ENCODE assay signal across 8 cellular contexts in genomic region chr1:20634065-20634593, GRCh38. TPM values are rescaled to one million over a fixed set of nuclear protein-coding genes. Genes with fewer than 3 reads are reported as not detected.
DNase-seq lines count a peak whose midpoint lies in the region; ATAC-seq and TF ChIP-seq lines count a peak whose summit lies in the region.

No MANE protein-coding gene starts in this region.

- POLR2A ChIA-PET in RWPE1 (lab: Yijun Ruan, JAX; ENCODE audit: low non-redundant PET): interaction anchor here (0.5 to 1.0 kb wide), 3 partner anchors 41 to 95 kb away, joined by 3 to 4 read pairs (median 3); no protein-coding TSS in a partner anchor

- peak overlapping the region; percentile 59 for H3K9ac ChIP-seq in endodermal cell (ENCODE audit: extremely low read depth, low read length, poor library complexity, severe bottlenecking)

- H3K27ac Mint-ChIP-seq in endodermal cell: peak overlapping the region; percentile 81
- peak overlapping the region; percentile 74 for H3K27ac Mint-ChIP-seq in osteocyte (ENCODE audit: unreplicated experiment)

- H3K4me1 ChIP-seq in endodermal cell (ENCODE audit: control insufficient read depth, insufficient read depth, low read length): no peaks in the 10 kb centered on the region

- H3K4me1 Mint-ChIP-seq in endodermal cell (peaks cover 4% of the 10 kb centered on the region), osteocyte (ENCODE audit: unreplicated experiment) (peaks cover 25% of the 10 kb centered on the region)

- no peaks in the 10 kb centered on the region for H3K27me3 ChIP-seq in endodermal cell (ENCODE audit: control insufficient read depth, insufficient read depth, low read length, poor library complexity, severe bottlenecking)

- H3K9me3 ChIP-seq in endodermal cell (ENCODE audit: control insufficient read depth, low read length): peaks cover 4% of the 10 kb centered on the region

- WGBS in endodermal cell (ENCODE audit: insufficient coverage in 1 of 2, insufficient read length in 1 of 2), 2 experiments: 2 to 3% methylated on average over 8 to 11 of the region's 11 CpGs

- no peak for ATAC-seq in GM21786 (IDR thresholded peaks at IDR 0.05; ENCODE audit: unreplicated experiment)

- CTCF ChIA-PET in RWPE1 (lab: Yijun Ruan, JAX): interaction anchor here (0.9 to 2.5 kb wide), 3 partner anchors 45 to 117 kb away, joined by 3 to 10 read pairs (median 3); partner anchors contain the start of gene CDA

- TF ChIP-seq CTCF in RWPE1 (conservative IDR thresholded peaks at IDR 0.05; ENCODE audit: low read depth) (no peak), endodermal cell (conservative IDR thresholded peaks at IDR 0.05) (no peak), osteocyte (IDR thresholded peaks at IDR 0.05) (no peak)

- H3K27me3 Mint-ChIP-seq in endodermal cell (ENCODE audit: insufficient read depth): no peaks in the 10 kb centered on the region
- no peaks in the 10 kb centered on the region for H3K27me3 Mint-ChIP-seq in osteocyte (ENCODE audit: unreplicated experiment)

- DNase-seq in NCI-H1694 treated with DMSO at 0.1 percent for 48 hours (lab: John Stamatoyannopoulos, UW) (peak; percentile 29), NCI-H1694 (lab: John Stamatoyannopoulos, UW) (no peak), RWPE1 (ENCODE audit: low spot score) (peak; percentile 9), endodermal cell (no peak), osteocyte (ENCODE audit: extremely low spot score, unreplicated experiment) (no peak), NCI-H2196 (lab: John Stamatoyannopoulos, UW; ENCODE audit: unreplicated experiment) (no peak), SK-N-DZ (ENCODE audit: low spot score) (no peak)

- peak overlapping the region; percentile 88 for H3K4me3 ChIP-seq in endodermal cell (ENCODE audit: low read length)

- H3K9me3 Mint-ChIP-seq in endodermal cell (peaks cover 11% of the 10 kb centered on the region), osteocyte (ENCODE audit: unreplicated experiment) (no peaks in the 10 kb centered on the region)

- H3K27ac ChIP-seq in RWPE1: peak overlapping the region; percentile 86
- no peak overlapping the region for H3K27ac ChIP-seq in endodermal cell (ENCODE audit: low read depth, low read length)

- peak overlapping the region; percentile 67 for H3K4me3 Mint-ChIP-seq in endodermal cell
- peak overlapping the region; percentile 83 for H3K4me3 Mint-ChIP-seq in osteocyte (ENCODE audit: unreplicated experiment)

- no peaks in the 10 kb centered on the region for H3K36me3 ChIP-seq in endodermal cell (ENCODE audit: control insufficient read depth, insufficient read depth, low read length)

- H3K36me3 Mint-ChIP-seq in endodermal cell (ENCODE audit: low read depth) (peaks cover 14% of the 10 kb centered on the region), osteocyte (ENCODE audit: unreplicated experiment) (peaks cover 15% of the 10 kb centered on the region)

RNA-seq across cellular contexts. Expression of gene PINK1, which starts 0.9 kb away (rescaled TPM):
- total RNA-seq in endodermal cell (10 to 100 TPM; 26.3 to 27.7 TPM), osteocyte (54.8 and 55.2 TPM in 2 replicates)
- polyA plus RNA-seq in endodermal cell (2013, experiment 1 of 2): 20.5 TPM
- 20.2 TPM for polyA plus RNA-seq in endodermal cell (2013, experiment 2 of 2)
- 12.8 and 18.5 TPM in 2 replicates for polyA plus RNA-seq in SK-N-DZ (2014; cell fraction: cytosol; rRNA removed)
- polyA plus RNA-seq in SK-N-DZ (2014; cell fraction: nucleus; rRNA removed): 12.9 and 17.2 TPM in 2 replicates

RNA-seq across cellular contexts. Expression of gene DDOST, which starts 27.0 kb away (rescaled TPM):
- total RNA-seq in endodermal cell: 100 to 1,000 TPM; 252 to 280 TPM
- polyA plus RNA-seq in endodermal cell (2013, experiment 1 of 2): 170 TPM
- polyA plus RNA-seq in endodermal cell (2013, experiment 2 of 2): 153 TPM
- total RNA-seq in osteocyte: 266 and 267 TPM in 2 replicates
- polyA plus RNA-seq in SK-N-DZ (2014; cell fraction: cytosol; rRNA removed): 200 and 212 TPM in 2 replicates
- 44.0 and 54.7 TPM in 2 replicates for polyA plus RNA-seq in SK-N-DZ (2014; cell fraction: nucleus; rRNA removed)

RNA-seq across cellular contexts. Expression of gene CDA, which starts 45.2 kb away (rescaled TPM):
- total RNA-seq in endodermal cell (10 to 100 TPM in 1 of 2 donors, 1 to 10 TPM in 1; 1.3 to 24.3 TPM), osteocyte (not detected in 2 replicates)
- polyA plus RNA-seq in endodermal cell (2013, experiment 1 of 2): 3.9 TPM
- 1.7 TPM for polyA plus RNA-seq in endodermal cell (2013, experiment 2 of 2)
- polyA plus RNA-seq in SK-N-DZ (2014; cell fraction: cytosol; rRNA removed): not detected in 2 replicates
- polyA plus RNA-seq in SK-N-DZ (2014; cell fraction: nucleus; rRNA removed): not detected in 2 replicates

Comparison
In these comparisons a context has a peak if more than half of its experiments do, and no peak if none do; other contexts are left out.
1. DNase-seq: peak in NCI-H1694 treated with DMSO at 0.1 percent for 48 hours (single experiment) and RWPE1 (single experiment); none in NCI-H1694 (single experiment), endodermal cell (single experiment), osteocyte (single experiment), NCI-H2196 (single experiment) and SK-N-DZ (single experiment).